ENCODE assay signal across 1 cellular context in genomic region chr19:11463391-11463790, GRCh38.
TF ChIP-seq lines count a peak whose summit lies in the region.

No MANE protein-coding gene starts in this region.

TF ChIP-seq in K562, 482 proteins besides CTCF, POLR2A, EP300 and RAD21:
- TF ChIP-seq HNRNPH1 (optimal IDR thresholded peaks at IDR 0.05; ENCODE audit: low read depth, low read length) (no peak), ZNF655 (CRISPR knock-in tag; IDR thresholded peaks at IDR 0.05) (no peak), MIER1 (IDR thresholded peaks at IDR 0.05; ENCODE audit: low read depth) (no peak), CTBP1 (IDR thresholded peaks at IDR 0.05; ENCODE audit: borderline replicate concordance) (0 out of 2 replicates have a peak, but pooled peaks have one; percentile 25), ATF2 (CRISPR knock-in tag; IDR thresholded peaks at IDR 0.05) (0 out of 2 replicates have a peak, but pooled peaks have one; percentile 35)
TF ChIP-seq in K562: peak in this region for 2.
